Comparison of ENCODE assay signal across 17 cellular contexts in genomic region chr11:105968021-105968697, GRCh38. TPM values are rescaled to one million over a fixed set of nuclear protein-coding genes. Genes with fewer than 3 reads are reported as not detected.
DNase-seq lines count a peak whose midpoint lies in the region; ATAC-seq, FAIRE-seq and TF ChIP-seq lines count a peak whose summit lies in the region.
"Had no signal": no experiment of that assay in that cellular context is flagged by ENCODE, and none has a peak within 500 bp of the region (broad histone marks: within the 10 kb centered on the region; RNA-seq: fewer than 3 reads in every experiment).

No MANE protein-coding gene starts in this region.

- H3K79me2 ChIP-seq in osteoblast (ENCODE audit: insufficient read depth, low read length), result no peaks in the 10 kb centered on the region

- TF ChIP-seq CTCF in RWPE1 (conservative IDR thresholded peaks at IDR 0.05; ENCODE audit: low read depth), result no peak
- no peak for TF ChIP-seq CTCF in osteoblast (IDR thresholded peaks at IDR 0.05; ENCODE audit: extremely low read depth, low read depth, low read length)
- no peak for TF ChIP-seq CTCF in upper lobe of right lung (IDR thresholded peaks at IDR 0.05)

- DNase-seq in H54 (ENCODE audit: insufficient read length, low spot score) (peak; percentile 0), RWPE1 (ENCODE audit: low spot score) (peak; percentile 55), fibroblast of gingiva (ENCODE audit: low read depth) (peak; percentile 2), osteoblast (ENCODE audit: insufficient read length, low spot score, missing footprints) (peak; percentile 5), upper lobe of right lung (no peak), Right ventricle myocardium inferior (ENCODE audit: missing footprints) (no peak)
- DNase-seq in activated T-helper 2 cell treated with anti-CD3 and anti-CD28 coated beads, Interferon-gamma antibody, Interleukin-2, Interleukin-4, amounts not matched to agents 10 μg/mL and 5 μg/mL and 100 μg/mL, durations not matched to agents 14 hours and 24 hours and 36 hours (ENCODE audit: low spot score), result no peak
- DNase-seq: activated CD8-positive, alpha-beta T cell treated with anti-CD3 and anti-CD28 coated beads for 36 hours; aorta; C1 segment of cervical spinal cord; effector CD4-positive, alpha-beta T cell; kidney; MV-4-11; transverse colon had no signal

- intact Hi-C loops in upper lobe of right lung (cut with DNase I), result no loop called here
- intact Hi-C loops in activated T-helper 2 cell treated with anti-CD3 and anti-CD28 coated beads, Interferon-gamma antibody, Interleukin-2, Interleukin-4, amounts not matched to agents 10 μg/mL and 5 μg/mL and 100 μg/mL, durations not matched to agents 14 hours and 24 hours and 36 hours (cut with micrococcal nuclease), result no loop called here
- intact Hi-C loops in Right ventricle myocardium inferior (cut with DNase I), result loop anchor here (1.0 kb wide), 1 partner anchor 19 kb away; no protein-coding TSS in a partner anchor

- no peak for TF ChIP-seq POLR2A in H54 (IDR thresholded peaks at IDR 0.05; ENCODE audit: low read depth, low read length)

- H3K27me3 ChIP-seq in osteoblast (ENCODE audit: insufficient read depth, low read length) (no peaks in the 10 kb centered on the region), upper lobe of right lung (no peaks in the 10 kb centered on the region)
- H3K27me3 ChIP-seq: transverse colon had no signal

- H4K20me1 ChIP-seq in osteoblast (ENCODE audit: insufficient read depth, low read length), result no peaks in the 10 kb centered on the region

- ATAC-seq in upper lobe of right lung, result no peak
- ATAC-seq in Right ventricle myocardium inferior, result no peak
- no peak for ATAC-seq in HG02759 (IDR thresholded peaks at IDR 0.05; ENCODE audit: unreplicated experiment)
- ATAC-seq: activated CD8-positive, alpha-beta T cell treated with anti-CD3 and anti-CD28 coated beads for 36 hours had no signal

- H3K9me3 ChIP-seq in osteoblast (ENCODE audit: low read depth, low read length), result no peaks in the 10 kb centered on the region
- no peaks in the 10 kb centered on the region for H3K9me3 ChIP-seq in upper lobe of right lung
- H3K9me3 ChIP-seq: prostate gland, transverse colon had no signal

- H3K4me3 Mint-ChIP-seq in activated T-helper 2 cell treated with anti-CD3 and anti-CD28 coated beads, Interferon-gamma antibody, Interleukin-2, Interleukin-4, amounts not matched to agents 10 μg/mL and 5 μg/mL and 100 μg/mL, durations not matched to agents 14 hours and 24 hours and 36 hours (ENCODE audit: low read depth), result no peak overlapping the region
- H3K4me3 Mint-ChIP-seq: activated CD8-positive, alpha-beta T cell treated with anti-CD3 and anti-CD28 coated beads for 36 hours had no signal

- H3K9me3 Mint-ChIP-seq in activated T-helper 2 cell treated with anti-CD3 and anti-CD28 coated beads, Interferon-gamma antibody, Interleukin-2, Interleukin-4, amounts not matched to agents 10 μg/mL and 5 μg/mL and 100 μg/mL, durations not matched to agents 14 hours and 24 hours and 36 hours, result no peaks in the 10 kb centered on the region
- H3K9me3 Mint-ChIP-seq: activated CD8-positive, alpha-beta T cell treated with anti-CD3 and anti-CD28 coated beads for 36 hours had no signal

- H3K4me1 Mint-ChIP-seq in activated T-helper 2 cell treated with anti-CD3 and anti-CD28 coated beads, Interferon-gamma antibody, Interleukin-2, Interleukin-4, amounts not matched to agents 10 μg/mL and 5 μg/mL and 100 μg/mL, durations not matched to agents 14 hours and 24 hours and 36 hours (ENCODE audit: low read depth), result no peaks in the 10 kb centered on the region

- H3K4me1 ChIP-seq in osteoblast (ENCODE audit: insufficient read depth, low read length) (no peaks in the 10 kb centered on the region), upper lobe of right lung (no peaks in the 10 kb centered on the region)
- H3K4me1 ChIP-seq: prostate gland, transverse colon had no signal

- H3K36me3 Mint-ChIP-seq in activated T-helper 2 cell treated with anti-CD3 and anti-CD28 coated beads, Interferon-gamma antibody, Interleukin-2, Interleukin-4, amounts not matched to agents 10 μg/mL and 5 μg/mL and 100 μg/mL, durations not matched to agents 14 hours and 24 hours and 36 hours (ENCODE audit: low read depth), result no peaks in the 10 kb centered on the region

- POLR2A ChIA-PET in RWPE1 (lab: Yijun Ruan, JAX; ENCODE audit: low non-redundant PET), result no interaction called here

- CTCF ChIA-PET in RWPE1 (lab: Yijun Ruan, JAX), result no interaction called here

- no peak for FAIRE-seq in H54 (lab: Jason Lieb, UNC)
- FAIRE-seq: TTC549 had no signal

- H3K4me2 ChIP-seq in osteoblast (ENCODE audit: insufficient read depth, low read length), result no peak overlapping the region

- H3K36me3 ChIP-seq in osteoblast (ENCODE audit: insufficient read depth, low read length), result no peaks in the 10 kb centered on the region
- H3K36me3 ChIP-seq in upper lobe of right lung, result no peaks in the 10 kb centered on the region
- H3K36me3 ChIP-seq: prostate gland, transverse colon had no signal

- no peak overlapping the region for H3K27ac Mint-ChIP-seq in activated T-helper 2 cell treated with anti-CD3 and anti-CD28 coated beads, Interferon-gamma antibody, Interleukin-2, Interleukin-4, amounts not matched to agents 10 μg/mL and 5 μg/mL and 100 μg/mL, durations not matched to agents 14 hours and 24 hours and 36 hours
- H3K27ac Mint-ChIP-seq: activated CD8-positive, alpha-beta T cell treated with anti-CD3 and anti-CD28 coated beads for 36 hours had no signal

- H3K27me3 Mint-ChIP-seq in activated T-helper 2 cell treated with anti-CD3 and anti-CD28 coated beads, Interferon-gamma antibody, Interleukin-2, Interleukin-4, amounts not matched to agents 10 μg/mL and 5 μg/mL and 100 μg/mL, durations not matched to agents 14 hours and 24 hours and 36 hours (ENCODE audit: low read depth), result no peaks in the 10 kb centered on the region

- H3K4me3 ChIP-seq in osteoblast (ENCODE audit: insufficient read depth, low read length), result no peak overlapping the region
- no peak overlapping the region for H3K4me3 ChIP-seq in upper lobe of right lung
- H3K4me3 ChIP-seq: prostate gland, transverse colon had no signal

- no peak overlapping the region for H2AFZ ChIP-seq in osteoblast (ENCODE audit: low read length)

- no peak overlapping the region for H3K27ac ChIP-seq in RWPE1
- no peak overlapping the region for H3K27ac ChIP-seq in osteoblast (ENCODE audit: low read depth, low read length)
- no peak overlapping the region for H3K27ac ChIP-seq in upper lobe of right lung
- H3K27ac ChIP-seq: prostate gland, transverse colon had no signal

RNA-seq across cellular contexts. Expression of gene MSANTD4, which starts 53.9 kb away (rescaled TPM):
- total RNA-seq in osteoblast (34.4 and 35.4 TPM in 2 replicates), upper lobe of right lung (15.4 TPM), Right ventricle myocardium inferior (19.2 TPM)
- 17.2 and 22.0 TPM in 2 replicates for total RNA-seq in activated T-helper 2 cell treated with anti-CD3 and anti-CD28 coated beads, Interferon-gamma antibody, Interleukin-2, Interleukin-4, amounts not matched to agents 10 μg/mL and 5 μg/mL and 100 μg/mL, durations not matched to agents 14 hours and 24 hours and 36 hours

Comparison
In these comparisons a context has a peak if more than half of its experiments do, and no peak if none do; other contexts are left out.
1. DNase-seq: peak in H54 (single experiment), RWPE1 (single experiment), fibroblast of gingiva (single experiment) and osteoblast (single experiment); none in upper lobe of right lung (single experiment), activated T-helper 2 cell treated with anti-CD3 and anti-CD28 coated beads, Interferon-gamma antibody, Interleukin-2, Interleukin-4, amounts not matched to agents 10 μg/mL and 5 μg/mL and 100 μg/mL, durations not matched to agents 14 hours and 24 hours and 36 hours (single experiment) and Right ventricle myocardium inferior (single experiment).